ENCODE assay signal across 1 cellular context in the genomic region with DNA sequence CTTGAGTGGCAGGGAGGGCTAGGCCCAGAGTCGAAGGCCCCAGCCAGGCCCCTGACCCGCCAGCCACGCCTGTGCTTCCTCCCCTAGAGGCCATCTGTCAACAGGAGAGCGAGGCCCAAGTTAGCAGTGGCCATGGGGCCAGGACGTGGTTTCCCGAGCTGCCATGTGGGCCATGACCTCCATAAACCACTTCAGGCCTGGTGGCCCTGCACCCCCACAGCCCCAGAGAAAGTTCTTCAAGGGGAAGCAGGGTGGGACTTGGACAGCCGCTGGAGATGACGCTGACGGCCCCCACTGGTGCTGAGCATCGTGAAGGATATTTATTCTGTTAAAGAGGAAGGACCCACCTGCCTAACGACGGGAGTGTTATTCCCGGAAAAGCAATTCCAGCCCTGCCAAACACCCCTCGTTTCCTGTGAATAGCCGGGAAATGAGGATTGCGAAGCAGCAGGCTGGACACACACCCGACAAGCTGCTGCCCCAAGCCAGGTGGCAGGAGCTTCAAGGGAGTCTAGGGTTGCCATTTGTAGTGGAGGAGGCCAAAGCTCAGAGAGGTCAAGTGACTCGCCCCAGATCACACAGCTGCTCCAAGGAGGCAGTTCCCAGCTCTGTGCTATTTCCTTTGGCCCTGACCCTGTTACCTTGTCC.
A peak's percentile ranks its signal among the peaks of the same experiment; 100 is the strongest.
TF ChIP-seq lines count a peak whose summit lies in the region.

No MANE protein-coding gene starts in this region.

TF ChIP-seq in HEK293, 187 proteins besides CTCF, POLR2A, EP300 and RAD21:
- TF ChIP-seq YY1 (tag by site-specific recombination; IDR thresholded peaks at IDR 0.05) (no peak), ZNF140 (tag by site-specific recombination; IDR thresholded peaks at IDR 0.05) (no peak), ZNF768 (tag by site-specific recombination; IDR thresholded peaks at IDR 0.05) (0 out of 2 replicates have a peak, but pooled peaks have one; percentile 46), ZNF777 (tag by site-specific recombination; IDR thresholded peaks at IDR 0.05; ENCODE audit: borderline replicate concordance) (no peak), ZNF335 (tag by site-specific recombination; conservative IDR thresholded peaks at IDR 0.05) (peak; percentile 35; the same call in 1 of the 2 replicates)
